In the genomic region with DNA sequence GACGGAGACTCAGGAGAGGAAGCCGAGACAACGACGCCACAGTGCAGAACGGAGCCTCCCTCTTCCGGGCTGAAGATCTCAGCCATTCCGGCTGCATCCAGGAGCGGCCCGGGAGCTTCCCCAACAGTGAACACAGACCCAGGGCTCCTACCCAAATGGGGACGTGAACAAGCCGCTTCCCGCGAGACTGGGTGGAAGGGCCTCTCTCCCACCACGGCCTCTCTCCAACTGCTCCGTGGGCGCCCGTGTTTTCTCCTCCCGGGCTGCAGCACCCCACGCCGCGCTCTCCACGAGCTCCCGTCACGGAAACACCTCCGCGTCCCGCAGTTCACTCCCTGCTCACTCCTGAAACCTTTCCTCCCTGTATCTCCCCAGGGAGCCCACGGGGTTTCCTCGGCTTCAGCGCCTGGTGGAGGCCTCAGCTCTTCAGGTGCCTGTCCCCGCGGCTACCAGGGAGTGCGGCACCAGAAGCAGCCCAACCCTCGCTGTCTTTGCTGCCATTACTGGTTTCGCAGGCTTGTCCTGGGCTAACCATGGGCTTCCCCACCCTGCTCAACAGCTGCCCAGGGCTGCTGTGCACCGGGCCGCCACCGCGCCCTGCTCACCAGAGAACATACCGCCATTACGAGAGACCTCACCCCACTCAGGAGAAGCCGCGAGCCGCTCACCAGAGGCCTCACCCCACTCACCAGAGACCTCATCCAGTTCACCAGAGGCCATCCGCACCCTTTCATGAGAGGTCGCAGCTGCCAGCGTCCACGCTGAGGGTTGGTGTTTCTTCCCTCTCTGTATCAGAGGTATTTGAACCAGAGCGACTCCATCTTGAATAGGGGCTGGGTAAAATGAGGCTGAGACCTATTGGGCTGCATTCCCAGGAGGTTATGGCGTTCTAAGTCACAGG, we compare ENCODE assay signal across 1 cellular context.
A peak's percentile ranks its signal among the peaks of the same experiment; 100 is the strongest.
TF ChIP-seq lines count a peak whose summit lies in the region.

No MANE protein-coding gene starts in this region.

TF ChIP-seq in K562, 482 proteins besides CTCF, POLR2A, EP300 and RAD21 (continued from another document and continues in another):
- TF ChIP-seq, protein P1, sequence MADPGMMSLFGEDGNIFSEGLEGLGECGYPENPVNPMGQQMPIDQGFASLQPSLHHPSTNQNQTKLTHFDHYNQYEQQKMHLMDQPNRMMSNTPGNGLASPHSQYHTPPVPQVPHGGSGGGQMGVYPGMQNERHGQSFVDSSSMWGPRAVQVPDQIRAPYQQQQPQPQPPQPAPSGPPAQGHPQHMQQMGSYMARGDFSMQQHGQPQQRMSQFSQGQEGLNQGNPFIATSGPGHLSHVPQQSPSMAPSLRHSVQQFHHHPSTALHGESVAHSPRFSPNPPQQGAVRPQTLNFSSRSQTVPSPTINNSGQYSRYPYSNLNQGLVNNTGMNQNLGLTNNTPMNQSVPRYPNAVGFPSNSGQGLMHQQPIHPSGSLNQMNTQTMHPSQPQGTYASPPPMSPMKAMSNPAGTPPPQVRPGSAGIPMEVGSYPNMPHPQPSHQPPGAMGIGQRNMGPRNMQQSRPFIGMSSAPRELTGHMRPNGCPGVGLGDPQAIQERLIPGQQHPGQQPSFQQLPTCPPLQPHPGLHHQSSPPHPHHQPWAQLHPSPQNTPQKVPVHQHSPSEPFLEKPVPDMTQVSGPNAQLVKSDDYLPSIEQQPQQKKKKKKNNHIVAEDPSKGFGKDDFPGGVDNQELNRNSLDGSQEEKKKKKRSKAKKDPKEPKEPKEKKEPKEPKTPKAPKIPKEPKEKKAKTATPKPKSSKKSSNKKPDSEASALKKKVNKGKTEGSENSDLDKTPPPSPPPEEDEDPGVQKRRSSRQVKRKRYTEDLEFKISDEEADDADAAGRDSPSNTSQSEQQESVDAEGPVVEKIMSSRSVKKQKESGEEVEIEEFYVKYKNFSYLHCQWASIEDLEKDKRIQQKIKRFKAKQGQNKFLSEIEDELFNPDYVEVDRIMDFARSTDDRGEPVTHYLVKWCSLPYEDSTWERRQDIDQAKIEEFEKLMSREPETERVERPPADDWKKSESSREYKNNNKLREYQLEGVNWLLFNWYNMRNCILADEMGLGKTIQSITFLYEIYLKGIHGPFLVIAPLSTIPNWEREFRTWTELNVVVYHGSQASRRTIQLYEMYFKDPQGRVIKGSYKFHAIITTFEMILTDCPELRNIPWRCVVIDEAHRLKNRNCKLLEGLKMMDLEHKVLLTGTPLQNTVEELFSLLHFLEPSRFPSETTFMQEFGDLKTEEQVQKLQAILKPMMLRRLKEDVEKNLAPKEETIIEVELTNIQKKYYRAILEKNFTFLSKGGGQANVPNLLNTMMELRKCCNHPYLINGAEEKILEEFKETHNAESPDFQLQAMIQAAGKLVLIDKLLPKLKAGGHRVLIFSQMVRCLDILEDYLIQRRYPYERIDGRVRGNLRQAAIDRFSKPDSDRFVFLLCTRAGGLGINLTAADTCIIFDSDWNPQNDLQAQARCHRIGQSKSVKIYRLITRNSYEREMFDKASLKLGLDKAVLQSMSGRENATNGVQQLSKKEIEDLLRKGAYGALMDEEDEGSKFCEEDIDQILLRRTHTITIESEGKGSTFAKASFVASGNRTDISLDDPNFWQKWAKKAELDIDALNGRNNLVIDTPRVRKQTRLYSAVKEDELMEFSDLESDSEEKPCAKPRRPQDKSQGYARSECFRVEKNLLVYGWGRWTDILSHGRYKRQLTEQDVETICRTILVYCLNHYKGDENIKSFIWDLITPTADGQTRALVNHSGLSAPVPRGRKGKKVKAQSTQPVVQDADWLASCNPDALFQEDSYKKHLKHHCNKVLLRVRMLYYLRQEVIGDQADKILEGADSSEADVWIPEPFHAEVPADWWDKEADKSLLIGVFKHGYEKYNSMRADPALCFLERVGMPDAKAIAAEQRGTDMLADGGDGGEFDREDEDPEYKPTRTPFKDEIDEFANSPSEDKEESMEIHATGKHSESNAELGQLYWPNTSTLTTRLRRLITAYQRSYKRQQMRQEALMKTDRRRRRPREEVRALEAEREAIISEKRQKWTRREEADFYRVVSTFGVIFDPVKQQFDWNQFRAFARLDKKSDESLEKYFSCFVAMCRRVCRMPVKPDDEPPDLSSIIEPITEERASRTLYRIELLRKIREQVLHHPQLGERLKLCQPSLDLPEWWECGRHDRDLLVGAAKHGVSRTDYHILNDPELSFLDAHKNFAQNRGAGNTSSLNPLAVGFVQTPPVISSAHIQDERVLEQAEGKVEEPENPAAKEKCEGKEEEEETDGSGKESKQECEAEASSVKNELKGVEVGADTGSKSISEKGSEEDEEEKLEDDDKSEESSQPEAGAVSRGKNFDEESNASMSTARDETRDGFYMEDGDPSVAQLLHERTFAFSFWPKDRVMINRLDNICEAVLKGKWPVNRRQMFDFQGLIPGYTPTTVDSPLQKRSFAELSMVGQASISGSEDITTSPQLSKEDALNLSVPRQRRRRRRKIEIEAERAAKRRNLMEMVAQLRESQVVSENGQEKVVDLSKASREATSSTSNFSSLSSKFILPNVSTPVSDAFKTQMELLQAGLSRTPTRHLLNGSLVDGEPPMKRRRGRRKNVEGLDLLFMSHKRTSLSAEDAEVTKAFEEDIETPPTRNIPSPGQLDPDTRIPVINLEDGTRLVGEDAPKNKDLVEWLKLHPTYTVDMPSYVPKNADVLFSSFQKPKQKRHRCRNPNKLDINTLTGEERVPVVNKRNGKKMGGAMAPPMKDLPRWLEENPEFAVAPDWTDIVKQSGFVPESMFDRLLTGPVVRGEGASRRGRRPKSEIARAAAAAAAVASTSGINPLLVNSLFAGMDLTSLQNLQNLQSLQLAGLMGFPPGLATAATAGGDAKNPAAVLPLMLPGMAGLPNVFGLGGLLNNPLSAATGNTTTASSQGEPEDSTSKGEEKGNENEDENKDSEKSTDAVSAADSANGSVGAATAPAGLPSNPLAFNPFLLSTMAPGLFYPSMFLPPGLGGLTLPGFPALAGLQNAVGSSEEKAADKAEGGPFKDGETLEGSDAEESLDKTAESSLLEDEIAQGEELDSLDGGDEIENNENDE (IDR thresholded peaks at IDR 0.05; ENCODE audit: low read depth, low read length): no peak
- no peak for TF ChIP-seq TBP (optimal IDR thresholded peaks at IDR 0.05; ENCODE audit: low read depth, low read length)
- no peak for TF ChIP-seq HDGF (IDR thresholded peaks at IDR 0.05)
- TF ChIP-seq, protein P2, sequence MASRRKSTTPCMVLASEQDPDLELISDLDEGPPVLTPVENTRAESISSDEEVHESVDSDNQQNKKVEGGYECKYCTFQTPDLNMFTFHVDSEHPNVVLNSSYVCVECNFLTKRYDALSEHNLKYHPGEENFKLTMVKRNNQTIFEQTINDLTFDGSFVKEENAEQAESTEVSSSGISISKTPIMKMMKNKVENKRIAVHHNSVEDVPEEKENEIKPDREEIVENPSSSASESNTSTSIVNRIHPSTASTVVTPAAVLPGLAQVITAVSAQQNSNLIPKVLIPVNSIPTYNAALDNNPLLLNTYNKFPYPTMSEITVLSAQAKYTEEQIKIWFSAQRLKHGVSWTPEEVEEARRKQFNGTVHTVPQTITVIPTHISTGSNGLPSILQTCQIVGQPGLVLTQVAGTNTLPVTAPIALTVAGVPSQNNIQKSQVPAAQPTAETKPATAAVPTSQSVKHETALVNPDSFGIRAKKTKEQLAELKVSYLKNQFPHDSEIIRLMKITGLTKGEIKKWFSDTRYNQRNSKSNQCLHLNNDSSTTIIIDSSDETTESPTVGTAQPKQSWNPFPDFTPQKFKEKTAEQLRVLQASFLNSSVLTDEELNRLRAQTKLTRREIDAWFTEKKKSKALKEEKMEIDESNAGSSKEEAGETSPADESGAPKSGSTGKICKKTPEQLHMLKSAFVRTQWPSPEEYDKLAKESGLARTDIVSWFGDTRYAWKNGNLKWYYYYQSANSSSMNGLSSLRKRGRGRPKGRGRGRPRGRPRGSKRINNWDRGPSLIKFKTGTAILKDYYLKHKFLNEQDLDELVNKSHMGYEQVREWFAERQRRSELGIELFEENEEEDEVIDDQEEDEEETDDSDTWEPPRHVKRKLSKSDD (conservative IDR thresholded peaks at IDR 0.05; ENCODE audit: low read length): no peak
- TF ChIP-seq, protein P3, sequence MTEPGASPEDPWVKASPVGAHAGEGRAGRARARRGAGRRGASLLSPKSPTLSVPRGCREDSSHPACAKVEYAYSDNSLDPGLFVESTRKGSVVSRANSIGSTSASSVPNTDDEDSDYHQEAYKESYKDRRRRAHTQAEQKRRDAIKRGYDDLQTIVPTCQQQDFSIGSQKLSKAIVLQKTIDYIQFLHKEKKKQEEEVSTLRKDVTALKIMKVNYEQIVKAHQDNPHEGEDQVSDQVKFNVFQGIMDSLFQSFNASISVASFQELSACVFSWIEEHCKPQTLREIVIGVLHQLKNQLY (CRISPR knock-in tag; conservative IDR thresholded peaks at IDR 0.05): peak in 1 of 2 experiments; percentile 96; a peak in 2 of 4 replicates
- TF ChIP-seq GATA2 (CRISPR knock-in tag; IDR thresholded peaks at IDR 0.05): no peak
- TF ChIP-seq TAF7 (tag; IDR thresholded peaks at IDR 0.05): peak; percentile 97
- TF ChIP-seq ZNF699 (CRISPR knock-in tag; IDR thresholded peaks at IDR 0.05; ENCODE audit: insufficient replicate concordance): no peak
- TF ChIP-seq ESRRA (IDR thresholded peaks at IDR 0.05; ENCODE audit: borderline replicate concordance, low read depth): no peak
- TF ChIP-seq, protein P4, sequence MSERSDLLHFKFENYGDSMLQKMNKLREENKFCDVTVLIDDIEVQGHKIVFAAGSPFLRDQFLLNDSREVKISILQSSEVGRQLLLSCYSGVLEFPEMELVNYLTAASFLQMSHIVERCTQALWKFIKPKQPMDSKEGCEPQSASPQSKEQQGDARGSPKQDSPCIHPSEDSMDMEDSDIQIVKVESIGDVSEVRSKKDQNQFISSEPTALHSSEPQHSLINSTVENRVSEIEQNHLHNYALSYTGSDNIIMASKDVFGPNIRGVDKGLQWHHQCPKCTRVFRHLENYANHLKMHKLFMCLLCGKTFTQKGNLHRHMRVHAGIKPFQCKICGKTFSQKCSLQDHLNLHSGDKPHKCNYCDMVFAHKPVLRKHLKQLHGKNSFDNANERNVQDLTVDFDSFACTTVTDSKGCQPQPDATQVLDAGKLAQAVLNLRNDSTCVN (CRISPR knock-in tag; IDR thresholded peaks at IDR 0.05): peak; percentile 97
- TF ChIP-seq, protein P5, sequence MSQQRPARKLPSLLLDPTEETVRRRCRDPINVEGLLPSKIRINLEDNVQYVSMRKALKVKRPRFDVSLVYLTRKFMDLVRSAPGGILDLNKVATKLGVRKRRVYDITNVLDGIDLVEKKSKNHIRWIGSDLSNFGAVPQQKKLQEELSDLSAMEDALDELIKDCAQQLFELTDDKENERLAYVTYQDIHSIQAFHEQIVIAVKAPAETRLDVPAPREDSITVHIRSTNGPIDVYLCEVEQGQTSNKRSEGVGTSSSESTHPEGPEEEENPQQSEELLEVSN (IDR thresholded peaks at IDR 0.05; ENCODE audit: borderline replicate concordance in 1 of 2, extremely low read depth in 1 of 2, insufficient read depth in 1 of 2, insufficient read length in 1 of 2, low read depth in 1 of 2, low read length in 1 of 2, poor library complexity in 1 of 2, severe bottlenecking in 1 of 2): no peak
- TF ChIP-seq, protein P6, sequence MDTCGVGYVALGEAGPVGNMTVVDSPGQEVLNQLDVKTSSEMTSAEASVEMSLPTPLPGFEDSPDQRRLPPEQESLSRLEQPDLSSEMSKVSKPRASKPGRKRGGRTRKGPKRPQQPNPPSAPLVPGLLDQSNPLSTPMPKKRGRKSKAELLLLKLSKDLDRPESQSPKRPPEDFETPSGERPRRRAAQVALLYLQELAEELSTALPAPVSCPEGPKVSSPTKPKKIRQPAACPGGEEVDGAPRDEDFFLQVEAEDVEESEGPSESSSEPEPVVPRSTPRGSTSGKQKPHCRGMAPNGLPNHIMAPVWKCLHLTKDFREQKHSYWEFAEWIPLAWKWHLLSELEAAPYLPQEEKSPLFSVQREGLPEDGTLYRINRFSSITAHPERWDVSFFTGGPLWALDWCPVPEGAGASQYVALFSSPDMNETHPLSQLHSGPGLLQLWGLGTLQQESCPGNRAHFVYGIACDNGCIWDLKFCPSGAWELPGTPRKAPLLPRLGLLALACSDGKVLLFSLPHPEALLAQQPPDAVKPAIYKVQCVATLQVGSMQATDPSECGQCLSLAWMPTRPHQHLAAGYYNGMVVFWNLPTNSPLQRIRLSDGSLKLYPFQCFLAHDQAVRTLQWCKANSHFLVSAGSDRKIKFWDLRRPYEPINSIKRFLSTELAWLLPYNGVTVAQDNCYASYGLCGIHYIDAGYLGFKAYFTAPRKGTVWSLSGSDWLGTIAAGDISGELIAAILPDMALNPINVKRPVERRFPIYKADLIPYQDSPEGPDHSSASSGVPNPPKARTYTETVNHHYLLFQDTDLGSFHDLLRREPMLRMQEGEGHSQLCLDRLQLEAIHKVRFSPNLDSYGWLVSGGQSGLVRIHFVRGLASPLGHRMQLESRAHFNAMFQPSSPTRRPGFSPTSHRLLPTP (IDR thresholded peaks at IDR 0.05; ENCODE audit: borderline replicate concordance, extremely low read depth, insufficient read length): no peak
- no peak for TF ChIP-seq COPS2 (conservative IDR thresholded peaks at IDR 0.05)
- peak; percentile 79 for TF ChIP-seq POLR2G (IDR thresholded peaks at IDR 0.05; ENCODE audit: low read depth, low read length)
- peak in 1 of 2 experiments; percentile 100; a peak in 2 of 4 replicates for TF ChIP-seq MAZ (CRISPR knock-in tag; conservative IDR thresholded peaks at IDR 0.05 in 1 of 2, IDR thresholded peaks at IDR 0.05 in 1 of 2)
- TF ChIP-seq SP1 (CRISPR knock-in tag; IDR thresholded peaks at IDR 0.05): no peak
- TF ChIP-seq TEAD4 (IDR thresholded peaks at IDR 0.05; ENCODE audit: low read length): no peak
- no peak for TF ChIP-seq TEAD4 (CRISPR knock-in tag; IDR thresholded peaks at IDR 0.05; ENCODE audit: borderline replicate concordance)
- no peak for TF ChIP-seq CREB1 (IDR thresholded peaks at IDR 0.05)
- no peak for TF ChIP-seq CREB1 (CRISPR knock-in tag; IDR thresholded peaks at IDR 0.05)
- TF ChIP-seq CBX3 (IDR thresholded peaks at IDR 0.05; ENCODE audit: borderline replicate concordance in 1 of 2, low read length in 2 of 2): no peak
- TF ChIP-seq, protein P7, sequence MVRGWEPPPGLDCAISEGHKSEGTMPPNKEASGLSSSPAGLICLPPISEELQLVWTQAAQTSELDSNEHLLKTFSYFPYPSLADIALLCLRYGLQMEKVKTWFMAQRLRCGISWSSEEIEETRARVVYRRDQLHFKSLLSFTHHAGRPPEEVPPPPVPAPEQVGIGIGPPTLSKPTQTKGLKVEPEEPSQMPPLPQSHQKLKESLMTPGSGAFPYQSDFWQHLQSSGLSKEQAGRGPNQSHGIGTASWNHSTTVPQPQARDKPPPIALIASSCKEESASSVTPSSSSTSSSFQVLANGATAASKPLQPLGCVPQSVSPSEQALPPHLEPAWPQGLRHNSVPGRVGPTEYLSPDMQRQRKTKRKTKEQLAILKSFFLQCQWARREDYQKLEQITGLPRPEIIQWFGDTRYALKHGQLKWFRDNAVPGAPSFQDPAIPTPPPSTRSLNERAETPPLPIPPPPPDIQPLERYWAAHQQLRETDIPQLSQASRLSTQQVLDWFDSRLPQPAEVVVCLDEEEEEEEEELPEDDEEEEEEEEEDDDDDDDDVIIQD (CRISPR knock-in tag; IDR thresholded peaks at IDR 0.05): peak; percentile 98
- TF ChIP-seq FOXA3 (CRISPR knock-in tag; conservative IDR thresholded peaks at IDR 0.05 in 1 of 2, IDR thresholded peaks at IDR 0.05 in 1 of 2): peak in 1 of 2 experiments; percentile 75; a peak in 2 of 4 replicates
- no peak for TF ChIP-seq PCBP1 (IDR thresholded peaks at IDR 0.05; ENCODE audit: low read depth, low read length, poor library complexity, severe bottlenecking)
- no peak for TF ChIP-seq ZNF143 (CRISPR knock-in tag; IDR thresholded peaks at IDR 0.05)
- TF ChIP-seq PTRF (tag; IDR thresholded peaks at IDR 0.05): peak; percentile 97
- peak; percentile 55 for TF ChIP-seq NFRKB (IDR thresholded peaks at IDR 0.05; ENCODE audit: low read depth)
- no peak for TF ChIP-seq TAF15 (IDR thresholded peaks at IDR 0.05; ENCODE audit: low read depth, low read length)
- TF ChIP-seq HDAC2 (IDR thresholded peaks at IDR 0.05): no peak
- no peak for TF ChIP-seq SIN3A (IDR thresholded peaks at IDR 0.05; ENCODE audit: borderline replicate concordance in 2 of 2, control insufficient read depth in 1 of 2, low read depth in 2 of 2, low read length in 2 of 2)
- TF ChIP-seq ZNF274 (IDR thresholded peaks at IDR 0.05; ENCODE audit: borderline replicate concordance, low read depth, low read length): no peak
- TF ChIP-seq NRF1 (conservative IDR thresholded peaks at IDR 0.05 in 1 of 2, IDR thresholded peaks at IDR 0.05 in 1 of 2): no peak
- peak; percentile 85 for TF ChIP-seq ILK (tag; IDR thresholded peaks at IDR 0.05; ENCODE audit: borderline replicate concordance, low read depth)
